ENCODE assay signal across 18 cellular contexts in the genomic region with DNA sequence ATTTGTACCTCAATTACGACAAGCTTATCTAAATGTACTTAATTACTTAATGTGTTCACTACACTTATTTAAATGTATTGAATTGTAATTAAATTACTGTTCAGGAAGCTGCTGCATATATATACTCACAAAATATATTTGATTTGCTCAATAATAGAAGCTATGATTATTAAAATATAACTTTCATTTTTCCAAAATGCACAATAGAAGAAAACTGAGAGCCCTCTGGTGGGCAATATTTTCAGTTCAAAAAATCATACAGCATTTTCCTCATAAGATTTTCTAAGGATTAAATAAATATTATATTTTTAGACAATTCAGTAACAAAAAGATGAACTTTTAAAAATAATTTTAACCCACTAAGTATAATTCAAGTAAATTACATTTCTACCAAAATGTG.
DNase-seq lines count a peak whose midpoint lies in the region; ATAC-seq, FAIRE-seq and TF ChIP-seq lines count a peak whose summit lies in the region.
"Had no signal": no experiment of that assay in that cellular context is flagged by ENCODE, and none has a peak within 500 bp of the region (broad histone marks: within the 10 kb centered on the region; RNA-seq: fewer than 3 reads in every experiment).

No MANE protein-coding gene starts in this region.

- H3K27ac ChIP-seq in AG04450 (ENCODE audit: low read depth, low read length) (no peak overlapping the region), brain microvascular endothelial cell (no peak overlapping the region), kidney (ENCODE audit: low read depth in 2 of 2, low read length in 2 of 2) (no peak overlapping the region)
- H3K27ac ChIP-seq: right atrium auricular region had no signal

- H3K36me3 ChIP-seq in brain microvascular endothelial cell (replicated peaks) (no peaks in the 10 kb centered on the region), kidney (ENCODE audit: control insufficient read depth in 1 of 2, insufficient read depth in 2 of 2, low read length in 2 of 2) (no peaks in the 10 kb centered on the region)
- H3K36me3 ChIP-seq: right atrium auricular region had no signal

- TF ChIP-seq CTCF in AG04450 (IDR thresholded peaks at IDR 0.05; ENCODE audit: low read depth, low read length) (peak; percentile 31), HFFc6 (IDR thresholded peaks at IDR 0.05) (peak; percentile 79), brain microvascular endothelial cell (IDR thresholded peaks at IDR 0.05; ENCODE audit: low read depth, low read length, missing control alignments) (peak; percentile 37), kidney (IDR thresholded peaks at IDR 0.05; ENCODE audit: borderline replicate concordance, extremely low read depth, insufficient read depth) (no peak)

- H3K4me3 Mint-ChIP-seq in HFFc6 = no peak overlapping the region
- no peak overlapping the region for H3K4me3 Mint-ChIP-seq in activated T-cell treated with anti-CD3 and anti-CD28 coated beads, Interleukin-2, amount 50 U/mL, for 24 hours
- H3K4me3 Mint-ChIP-seq: activated T-cell treated with anti-CD3 and anti-CD28 coated beads, Interleukin-2, amount 50 U/mL, for 72 hours; B cell; natural killer cell treated with Interleukin-12 subunit alpha and Interleukin-12 subunit beta and Interleukin-15 and Interleukin-18, amount 100 ng/mL, for 72 hours had no signal

- H3K4me1 Mint-ChIP-seq in HFFc6 (ENCODE audit: low read depth) = peaks cover 29% of the 10 kb centered on the region
- no peaks in the 10 kb centered on the region for H3K4me1 Mint-ChIP-seq in activated T-cell treated with anti-CD3 and anti-CD28 coated beads, Interleukin-2, amount 50 U/mL, for 24 hours (ENCODE audit: low read depth)
- H3K4me1 Mint-ChIP-seq: B cell had no signal

- H3K4me3 ChIP-seq in AG04450 (ENCODE audit: low read depth, low read length) = no peak overlapping the region
- no peak overlapping the region for H3K4me3 ChIP-seq in brain microvascular endothelial cell (ENCODE audit: low read depth, low read length)
- no peak overlapping the region for H3K4me3 ChIP-seq in kidney (ENCODE audit: low read length in 2 of 2)
- H3K4me3 ChIP-seq: right atrium auricular region had no signal

- CTCF ChIA-PET in AG04450 (lab: Charles Lee) = interaction anchor here (1.5 to 1.8 kb wide), 2 partner anchors 449 to 553 kb away, joined by 5 to 15 read pairs; no protein-coding TSS in a partner anchor

- in situ Hi-C loops in brain microvascular endothelial cell (cut with HindIII; ENCODE audit: low pct_ligation_motif_present, low sequenced_read_pairs) = no loop called here

- no peaks in the 10 kb centered on the region for H3K27me3 ChIP-seq in AG04450 (ENCODE audit: control insufficient read depth, insufficient read depth, low read length)
- no peaks in the 10 kb centered on the region for H3K27me3 ChIP-seq in brain microvascular endothelial cell (replicated peaks)
- H3K27me3 ChIP-seq: right atrium auricular region had no signal

- DNase-seq in AG04450 (ENCODE audit: low read depth, low spot score) (no peak), HFFc6 (no peak), brain microvascular endothelial cell (no peak), kidney (no peak), glomerular visceral epithelial cell (ENCODE audit: extremely low spot score) (no peak), amniotic stem cell (lab: John Stamatoyannopoulos, UW) (no peak)
- DNase-seq in activated T-cell treated with anti-CD3 and anti-CD28 coated beads, Interleukin-2, amount 50 U/mL, for 24 hours = no peak
- DNase-seq: activated CD4-positive, alpha-beta T cell treated with anti-CD3 and anti-CD28 coated beads, Interleukin-2, amount 50 U/mL, for 48 hours; activated T-cell treated with anti-CD3 and anti-CD28 coated beads, Interleukin-2, amount 50 U/mL, for 72 hours; cerebellar nuclear complex; islet precursor cell; NCI-H1694; NCI-H524 treated with DMSO at 0.1 percent for 48 hours; stimulated activated CD4-positive, alpha-beta T cell treated with anti-CD3 and anti-CD28 coated beads, Interleukin-1b, Interleukin-23, amount 100 ng/mL, for 48 hours had no signal

- H3K9ac ChIP-seq in kidney (ENCODE audit: low read length in 2 of 2) = no peak overlapping the region

- POLR2A ChIA-PET in AG04450 (lab: Yijun Ruan, JAX) = no interaction called here

- H3K36me3 Mint-ChIP-seq in HFFc6 (ENCODE audit: low read depth) = no peaks in the 10 kb centered on the region
- no peaks in the 10 kb centered on the region for H3K36me3 Mint-ChIP-seq in activated T-cell treated with anti-CD3 and anti-CD28 coated beads, Interleukin-2, amount 50 U/mL, for 24 hours (ENCODE audit: low read depth)
- H3K36me3 Mint-ChIP-seq: natural killer cell treated with Interleukin-12 subunit alpha and Interleukin-12 subunit beta and Interleukin-15 and Interleukin-18, amount 100 ng/mL, for 72 hours had no signal

- no peak overlapping the region for H3K27ac Mint-ChIP-seq in HFFc6
- no peak overlapping the region for H3K27ac Mint-ChIP-seq in activated T-cell treated with anti-CD3 and anti-CD28 coated beads, Interleukin-2, amount 50 U/mL, for 24 hours
- H3K27ac Mint-ChIP-seq: activated T-cell treated with anti-CD3 and anti-CD28 coated beads, Interleukin-2, amount 50 U/mL, for 72 hours; B cell; natural killer cell treated with Interleukin-12 subunit alpha and Interleukin-12 subunit beta and Interleukin-15 and Interleukin-18, amount 100 ng/mL, for 72 hours had no signal

- peaks cover 2% of the 10 kb centered on the region; the same call in 1 of the 2 replicates for H3K27me3 Mint-ChIP-seq in HFFc6 (ENCODE audit: insufficient read depth)
- no peaks in the 10 kb centered on the region for H3K27me3 Mint-ChIP-seq in activated T-cell treated with anti-CD3 and anti-CD28 coated beads, Interleukin-2, amount 50 U/mL, for 24 hours
- H3K27me3 Mint-ChIP-seq: B cell; natural killer cell treated with Interleukin-12 subunit alpha and Interleukin-12 subunit beta and Interleukin-15 and Interleukin-18, amount 100 ng/mL, for 72 hours had no signal

- FAIRE-seq in kidney (lab: Jason Lieb, UNC) = peak; percentile 69

- intact Hi-C loops in kidney (cut with DNase I) = no loop called here

- no peaks in the 10 kb centered on the region for H3K9me3 ChIP-seq in AG04450 (ENCODE audit: control insufficient read depth, insufficient read depth, low read length)
- no peaks in the 10 kb centered on the region for H3K9me3 ChIP-seq in kidney (ENCODE audit: control insufficient read depth in 1 of 2, low read length in 2 of 2)
- H3K9me3 ChIP-seq: right atrium auricular region had no signal

- no peaks in the 10 kb centered on the region for H3K4me1 ChIP-seq in kidney (ENCODE audit: control insufficient read depth in 1 of 2, insufficient read depth in 1 of 2, low read depth in 1 of 2, low read length in 2 of 2)
- H3K4me1 ChIP-seq: right atrium auricular region had no signal

- ATAC-seq in GM21786 (IDR thresholded peaks at IDR 0.05; ENCODE audit: unreplicated experiment) = no peak
- ATAC-seq: activated T-cell treated with anti-CD3 and anti-CD28 coated beads, Interleukin-2, amount 50 U/mL, for 72 hours; natural killer cell treated with Interleukin-12 subunit alpha and Interleukin-12 subunit beta and Interleukin-15 and Interleukin-18, amount 100 ng/mL, for 72 hours had no signal

- H3K9me3 Mint-ChIP-seq in HFFc6 = 0 out of 2 replicates have a peak, but pooled peaks cover 2% of the 10 kb centered on the region
- no peaks in the 10 kb centered on the region for H3K9me3 Mint-ChIP-seq in activated T-cell treated with anti-CD3 and anti-CD28 coated beads, Interleukin-2, amount 50 U/mL, for 24 hours
